ENCODE assay signal across 27 cellular contexts in genomic region chr1:34974626-34975025, GRCh38. TPM values are rescaled to one million over a fixed set of nuclear protein-coding genes. Genes with fewer than 3 reads are reported as not detected.
"Had no signal": no experiment of that assay in that cellular context is flagged by ENCODE, and none has a peak within 500 bp of the region (broad histone marks: within the 10 kb centered on the region; RNA-seq: fewer than 3 reads in every experiment).

No MANE protein-coding gene starts in this region.

- H3K9me3 Mint-ChIP-seq: activated CD4-positive, alpha-beta memory T cell treated with anti-CD3 and anti-CD28 coated beads for 36 hours; activated CD4-positive, alpha-beta T cell treated with anti-CD3 and anti-CD28 coated beads, Interleukin-2, amount 10 ng/mL, durations not matched to agents 24 days and 14 days; activated naive CD4-positive, alpha-beta T cell treated with anti-CD3 and anti-CD28 coated beads, Interleukin-2, amount 50 U/mL, for 24 hours; activated T-helper 1 cell treated with anti-CD3 and anti-CD28 coated beads, Interleukin-12 subunit alpha, Interleukin-12 subunit beta, Interleukin-2, Interleukin-4 antibody, amounts not matched to agents 30 ng/mL and 10 ng/mL and 1 ng/mL, durations not matched to agents 14 hours and 24 hours and 36 hours; central memory CD8-positive, alpha-beta T cell; dendritic cell treated with granulocyte-macrophage colony-stimulating factor and Interleukin-4, amounts not matched to agents 40 ng/mL and 50 ng/mL, for 4 days had no signal

- ATAC-seq: activated CD4-positive, alpha-beta T cell treated with anti-CD3 and anti-CD28 coated beads for 36 hours; activated CD8-positive, alpha-beta memory T cell treated with anti-CD3 and anti-CD28 coated beads, Interleukin-2, amount 10 ng/mL, durations not matched to agents 7 days and 5 days; activated CD8-positive, alpha-beta T cell treated with anti-CD3 and anti-CD28 coated beads, Interleukin-2, amount 10 ng/mL, durations not matched to agents 7 days and 5 days; esophagus mucosa had no signal

- H3K27ac Mint-ChIP-seq: activated CD4-positive, alpha-beta memory T cell treated with anti-CD3 and anti-CD28 coated beads for 36 hours; activated CD4-positive, alpha-beta T cell treated with anti-CD3 and anti-CD28 coated beads for 36 hours; activated CD4-positive, alpha-beta T cell treated with anti-CD3 and anti-CD28 coated beads, Interleukin-2, amount 10 ng/mL, durations not matched to agents 24 days and 14 days; activated CD8-positive, alpha-beta memory T cell treated with anti-CD3 and anti-CD28 coated beads, Interleukin-2, amount 10 ng/mL, durations not matched to agents 7 days and 5 days; activated CD8-positive, alpha-beta T cell treated with anti-CD3 and anti-CD28 coated beads, Interleukin-2, amount 10 ng/mL, durations not matched to agents 7 days and 5 days; activated naive CD4-positive, alpha-beta T cell treated with anti-CD3 and anti-CD28 coated beads for 36 hours; activated naive CD4-positive, alpha-beta T cell treated with anti-CD3 and anti-CD28 coated beads, Interleukin-2, amount 50 U/mL, for 24 hours; activated T-helper 1 cell treated with anti-CD3 and anti-CD28 coated beads, Interleukin-12 subunit alpha, Interleukin-12 subunit beta, Interleukin-2, Interleukin-4 antibody, amounts not matched to agents 30 ng/mL and 10 ng/mL and 1 ng/mL, durations not matched to agents 14 hours and 24 hours and 36 hours; activated T-helper 2 cell treated with anti-CD3 and anti-CD28 coated beads, Interferon-gamma antibody, Interleukin-2, Interleukin-4, amounts not matched to agents 10 μg/mL and 5 μg/mL and 100 μg/mL, durations not matched to agents 14 hours and 24 hours and 36 hours; dendritic cell treated with granulocyte-macrophage colony-stimulating factor and Interleukin-4, amounts not matched to agents 40 ng/mL and 50 ng/mL, for 4 days; endodermal cell had no signal

- H3K4me3 Mint-ChIP-seq: activated CD4-positive, alpha-beta memory T cell treated with anti-CD3 and anti-CD28 coated beads for 36 hours; activated CD4-positive, alpha-beta T cell treated with anti-CD3 and anti-CD28 coated beads for 36 hours; activated CD4-positive, alpha-beta T cell treated with anti-CD3 and anti-CD28 coated beads, Interleukin-2, amount 10 ng/mL, durations not matched to agents 24 days and 14 days; activated CD8-positive, alpha-beta memory T cell treated with anti-CD3 and anti-CD28 coated beads, Interleukin-2, amount 10 ng/mL, durations not matched to agents 7 days and 5 days; activated CD8-positive, alpha-beta T cell treated with anti-CD3 and anti-CD28 coated beads, Interleukin-2, amount 10 ng/mL, durations not matched to agents 7 days and 5 days; activated naive CD4-positive, alpha-beta T cell treated with anti-CD3 and anti-CD28 coated beads for 36 hours; activated naive CD4-positive, alpha-beta T cell treated with anti-CD3 and anti-CD28 coated beads, Interleukin-2, amount 50 U/mL, for 24 hours; activated T-helper 1 cell treated with anti-CD3 and anti-CD28 coated beads, Interleukin-12 subunit alpha, Interleukin-12 subunit beta, Interleukin-2, Interleukin-4 antibody, amounts not matched to agents 30 ng/mL and 10 ng/mL and 1 ng/mL, durations not matched to agents 14 hours and 24 hours and 36 hours; central memory CD8-positive, alpha-beta T cell; dendritic cell treated with granulocyte-macrophage colony-stimulating factor and Interleukin-4, amounts not matched to agents 40 ng/mL and 50 ng/mL, for 4 days; endodermal cell had no signal

- H3K4me1 Mint-ChIP-seq: activated CD4-positive, alpha-beta T cell treated with anti-CD3 and anti-CD28 coated beads, Interleukin-2, amount 10 ng/mL, durations not matched to agents 24 days and 14 days had no signal

- H3K27me3 Mint-ChIP-seq: activated CD4-positive, alpha-beta memory T cell treated with anti-CD3 and anti-CD28 coated beads for 36 hours; activated CD4-positive, alpha-beta T cell treated with anti-CD3 and anti-CD28 coated beads for 36 hours; activated CD8-positive, alpha-beta memory T cell treated with anti-CD3 and anti-CD28 coated beads, Interleukin-2, amount 10 ng/mL, durations not matched to agents 7 days and 5 days; activated naive CD4-positive, alpha-beta T cell treated with anti-CD3 and anti-CD28 coated beads, Interleukin-2, amount 50 U/mL, for 24 hours; central memory CD8-positive, alpha-beta T cell had no signal

- DNase-seq: activated CD4-positive, alpha-beta memory T cell treated with anti-CD3 and anti-CD28 coated beads for 36 hours; activated CD4-positive, alpha-beta T cell treated with anti-CD3 and anti-CD28 coated beads for 36 hours; activated CD4-positive, alpha-beta T cell treated with anti-CD3 and anti-CD28 coated beads, Interleukin-2, amount 10 ng/mL, durations not matched to agents 24 days and 14 days; activated CD4-positive, CD25-positive, alpha-beta regulatory T cell; activated CD4-positive, CD25-positive, alpha-beta regulatory T cell treated with anti-CD3 and anti-CD28 coated beads, Interleukin-2, amount 50 U/mL, for 72 hours; activated CD8-positive, alpha-beta memory T cell treated with anti-CD3 and anti-CD28 coated beads, Interleukin-2, amount 10 ng/mL, durations not matched to agents 7 days and 5 days; activated CD8-positive, alpha-beta memory T cell treated with anti-CD3 and anti-CD28 coated beads, Interleukin-2, amount 50 U/mL, for 4 hours; activated CD8-positive, alpha-beta T cell treated with anti-CD3 and anti-CD28 coated beads, Interleukin-2, amount 10 ng/mL, durations not matched to agents 7 days and 5 days; activated effector memory CD4-positive, alpha-beta T cell treated with anti-CD3 and anti-CD28 coated beads, Interleukin-2, amount 50 U/mL, for 16 hours; activated naive CD4-positive, alpha-beta T cell treated with anti-CD3 and anti-CD28 coated beads for 36 hours; activated T-cell treated with anti-CD3 and anti-CD28 coated beads, Interleukin-2, amount 50 U/mL, for 1 hour; activated T-cell treated with anti-CD3 and anti-CD28 coated beads, Interleukin-2, amount 50 U/mL, for 48 hours; amniotic stem cell; brain microvascular endothelial cell; dorsolateral prefrontal cortex; effector memory CD4-positive, alpha-beta T cell; endodermal cell; head of caudate nucleus; T-helper 1 cell; T-helper 2 cell had no signal

RNA-seq across cellular contexts. Expression of gene DLGAP3, which starts 45.2 kb away (rescaled TPM):
- total RNA-seq: bronchial epithelial cell had no signal
